ENCODE assay signal across 16 cellular contexts in the genomic region with DNA sequence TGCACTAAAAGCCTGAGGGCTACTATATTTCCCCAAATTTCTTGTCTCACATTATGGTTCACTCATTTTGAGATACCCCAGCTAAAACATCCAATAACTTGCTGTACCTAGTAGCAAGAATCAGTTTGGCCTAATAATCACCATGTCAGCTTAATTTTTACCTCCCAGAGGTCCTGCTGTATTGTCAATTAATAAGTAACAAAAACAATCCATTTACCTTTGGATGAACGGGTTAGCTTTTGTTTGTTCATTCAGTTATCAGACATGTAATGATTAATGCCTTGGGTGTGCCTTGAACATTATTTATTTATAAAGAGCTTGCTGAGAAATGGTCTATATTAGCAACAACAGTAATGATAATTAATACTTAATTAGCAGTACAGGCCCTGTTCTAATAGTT. TPM values are rescaled to one million over a fixed set of nuclear protein-coding genes. Genes with fewer than 3 reads are reported as not detected.
DNase-seq lines count a peak whose midpoint lies in the region; ATAC-seq and TF ChIP-seq lines count a peak whose summit lies in the region.
"Had no signal": no experiment of that assay in that cellular context is flagged by ENCODE, and none has a peak within 500 bp of the region (broad histone marks: within the 10 kb centered on the region; RNA-seq: fewer than 3 reads in every experiment).

No MANE protein-coding gene starts in this region.

- H3K36me3 ChIP-seq in CD4-positive, alpha-beta memory T cell (ENCODE audit: insufficient read depth, low read length): no peaks in the 10 kb centered on the region
- H3K36me3 ChIP-seq in naive thymus-derived CD4-positive, alpha-beta T cell (ENCODE audit: control insufficient read depth in 2 of 3, insufficient read depth in 3 of 3, low read length in 3 of 3): no peaks in the 10 kb centered on the region

- CTCF ChIA-PET in CD4-positive, alpha-beta memory T cell (lab: Charles Lee; ENCODE audit: partially characterized antibody): interaction anchor here (0.6 to 1.8 kb wide), 5 partner anchors 85 to 274 kb away, joined by 3 to 6 read pairs (median 5); no protein-coding TSS in a partner anchor
- CTCF ChIA-PET in naive thymus-derived CD4-positive, alpha-beta T cell (lab: Charles Lee): interaction anchor here (1.0 to 1.4 kb wide), 2 partner anchors 16 to 270 kb away, joined by 3 to 7 read pairs; no protein-coding TSS in a partner anchor

- H3K27me3 ChIP-seq in CD4-positive, alpha-beta memory T cell (ENCODE audit: insufficient read depth, low read length): no peaks in the 10 kb centered on the region
- H3K27me3 ChIP-seq in dorsolateral prefrontal cortex: no peaks in the 10 kb centered on the region
- H3K27me3 ChIP-seq in naive thymus-derived CD4-positive, alpha-beta T cell (ENCODE audit: control insufficient read depth in 2 of 2, insufficient read depth in 2 of 2, low read length in 2 of 2): no peaks in the 10 kb centered on the region
- H3K27me3 ChIP-seq: MG63, SJCRH30 had no signal

- H3K27me3 Mint-ChIP-seq in activated T-cell treated with anti-CD3 and anti-CD28 coated beads, Interleukin-2, amount 50 U/mL, for 24 hours: no peaks in the 10 kb centered on the region
- no peaks in the 10 kb centered on the region for H3K27me3 Mint-ChIP-seq in CD4-positive, alpha-beta memory T cell
- no peaks in the 10 kb centered on the region for H3K27me3 Mint-ChIP-seq in naive thymus-derived CD4-positive, alpha-beta T cell

- peaks cover 52% of the 10 kb centered on the region for H3K36me3 Mint-ChIP-seq in activated T-cell treated with anti-CD3 and anti-CD28 coated beads, Interleukin-2, amount 50 U/mL, for 24 hours (ENCODE audit: low read depth)
- peaks cover 16 to 30% of the 10 kb centered on the region in 2 donors for H3K36me3 Mint-ChIP-seq in CD4-positive, alpha-beta memory T cell
- H3K36me3 Mint-ChIP-seq in naive thymus-derived CD4-positive, alpha-beta T cell: peaks cover 0 to 19% (median 13%) of the 10 kb centered on the region in 5 donors

- ATAC-seq in naive thymus-derived CD4-positive, alpha-beta T cell: no peak
- ATAC-seq in GM19324 (IDR thresholded peaks at IDR 0.05; ENCODE audit: low FRiP score, unreplicated experiment) (no peak), HG03571 (IDR thresholded peaks at IDR 0.05; ENCODE audit: unreplicated experiment) (no peak)

- DNase-seq in activated T-cell treated with anti-CD3 and anti-CD28 coated beads, Interleukin-2, amount 50 U/mL, for 24 hours: no peak
- DNase-seq in activated T-cell treated with anti-CD3 and anti-CD28 coated beads, Interleukin-2, amount 50 U/mL, for 48 hours: no peak
- no peak for DNase-seq in CD4-positive, alpha-beta memory T cell
- DNase-seq in dorsolateral prefrontal cortex (no peak), DMS114 treated with DMSO at 0.1 percent for 48 hours (lab: John Stamatoyannopoulos, UW; ENCODE audit: unreplicated experiment) (no peak)
- no peak for DNase-seq in naive thymus-derived CD4-positive, alpha-beta T cell
- DNase-seq: DMS153; MG63; NCI-H1105; NCI-H187 treated with DMSO at 0.1 percent for 48 hours; NCI-H446; NK-92 treated with Interleukin-12 subunit alpha and Interleukin-12 subunit beta, amount 100 ng/mL, for 24 hours; SJCRH30 had no signal

- H3K9me3 ChIP-seq in CD4-positive, alpha-beta memory T cell (ENCODE audit: control insufficient read depth in 1 of 2, low read length in 2 of 2): no peaks in the 10 kb centered on the region
- H3K9me3 ChIP-seq in naive thymus-derived CD4-positive, alpha-beta T cell (ENCODE audit: control insufficient read depth in 2 of 3, low read length in 3 of 3): no peaks in the 10 kb centered on the region
- H3K9me3 ChIP-seq: MG63, SJCRH30 had no signal

- H3K9me3 Mint-ChIP-seq in activated T-cell treated with anti-CD3 and anti-CD28 coated beads, Interleukin-2, amount 50 U/mL, for 24 hours: no peaks in the 10 kb centered on the region
- no peaks in the 10 kb centered on the region for H3K9me3 Mint-ChIP-seq in CD4-positive, alpha-beta memory T cell
- no peaks in the 10 kb centered on the region for H3K9me3 Mint-ChIP-seq in naive thymus-derived CD4-positive, alpha-beta T cell

- H3K4me3 ChIP-seq in CD4-positive, alpha-beta memory T cell (ENCODE audit: low read length in 2 of 2): no peak overlapping the region
- no peak overlapping the region for H3K4me3 ChIP-seq in dorsolateral prefrontal cortex
- H3K4me3 ChIP-seq in naive thymus-derived CD4-positive, alpha-beta T cell (ENCODE audit: low read length): no peak overlapping the region
- H3K4me3 ChIP-seq: MG63, SJCRH30 had no signal

- H3K4me3 Mint-ChIP-seq in activated T-cell treated with anti-CD3 and anti-CD28 coated beads, Interleukin-2, amount 50 U/mL, for 24 hours: no peak overlapping the region
- H3K4me3 Mint-ChIP-seq in CD4-positive, alpha-beta memory T cell: no peak overlapping the region
- no peak overlapping the region for H3K4me3 Mint-ChIP-seq in naive thymus-derived CD4-positive, alpha-beta T cell

- peaks cover 25% of the 10 kb centered on the region for H3K4me1 ChIP-seq in CD4-positive, alpha-beta memory T cell (ENCODE audit: insufficient read depth, low read length)
- H3K4me1 ChIP-seq in naive thymus-derived CD4-positive, alpha-beta T cell (ENCODE audit: control insufficient read depth in 2 of 2, insufficient read depth in 2 of 2, low read length in 2 of 2): peaks cover 0 to 7% of the 10 kb centered on the region in 2 donors
- H3K4me1 ChIP-seq: SJCRH30 had no signal

- POLR2A ChIA-PET in CD4-positive, alpha-beta memory T cell (lab: Charles Lee; ENCODE audit: partially characterized antibody): no interaction called here
- POLR2A ChIA-PET in naive thymus-derived CD4-positive, alpha-beta T cell (lab: Charles Lee): no interaction called here

- TF ChIP-seq CTCF in dorsolateral prefrontal cortex (IDR thresholded peaks at IDR 0.05 in 54 of 56, conservative IDR thresholded peaks at IDR 0.05 in 2 of 56; ENCODE audit: low read depth in 1 of 56, partially characterized antibody in 56 of 56): no peak

- peaks cover 37% of the 10 kb centered on the region for H3K4me1 Mint-ChIP-seq in activated T-cell treated with anti-CD3 and anti-CD28 coated beads, Interleukin-2, amount 50 U/mL, for 24 hours (ENCODE audit: low read depth)
- peaks cover 18 to 37% (median 25%) of the 10 kb centered on the region in 4 donors for H3K4me1 Mint-ChIP-seq in CD4-positive, alpha-beta memory T cell
- H3K4me1 Mint-ChIP-seq in naive thymus-derived CD4-positive, alpha-beta T cell: peaks cover 10 to 58% (median 53%) of the 10 kb centered on the region in 7 donors

- intact Hi-C loops in CD4-positive, alpha-beta memory T cell (cut with micrococcal nuclease): loop anchor here (1.0 kb wide), 1 partner anchor 271 kb away; no protein-coding TSS in a partner anchor
- intact Hi-C loops in dorsolateral prefrontal cortex (cut with DNase I): loop anchor here (5.0 to 10.0 kb wide), 3 partner anchors 56 to 274 kb away; partner anchors contain the start of gene MON2 (in 1 of the 2)
- intact Hi-C loops in naive thymus-derived CD4-positive, alpha-beta T cell (cut with micrococcal nuclease): loop anchor here in 1 of 2 donors (1.0 to 2.0 kb wide), 3 partner anchors 85 to 276 kb away; no protein-coding TSS in a partner anchor

- no peak overlapping the region for H3K27ac ChIP-seq in CD4-positive, alpha-beta memory T cell (ENCODE audit: low read depth, low read length)
- peak overlapping the region in 34 of 59 donors; percentile 0 to 91 (median 36) for H3K27ac ChIP-seq in dorsolateral prefrontal cortex
- H3K27ac ChIP-seq in naive thymus-derived CD4-positive, alpha-beta T cell (ENCODE audit: low read depth, low read length): no peak overlapping the region
- H3K27ac ChIP-seq: RWPE1, SJCRH30 had no signal

- peak overlapping the region; percentile 52 for H3K27ac Mint-ChIP-seq in activated T-cell treated with anti-CD3 and anti-CD28 coated beads, Interleukin-2, amount 50 U/mL, for 24 hours
- peak overlapping the region in 4 of 7 donors; percentile 3 to 57 (median 36) for H3K27ac Mint-ChIP-seq in CD4-positive, alpha-beta memory T cell
- H3K27ac Mint-ChIP-seq in naive thymus-derived CD4-positive, alpha-beta T cell: peak overlapping the region in 6 of 9 donors; percentile 0 to 82 (median 32)

RNA-seq across cellular contexts. Expression of gene MON2, which starts 57.0 kb away (rescaled TPM):
- total RNA-seq in CD4-positive, alpha-beta memory T cell: 10 to 100 TPM; 82.0 to 88.5 TPM
- 10 to 100 TPM; 13.5 to 20.2 TPM for polyA plus RNA-seq in CD4-positive, alpha-beta memory T cell
- 100 to 1,000 TPM in 43 of 120 experiments, 10 to 100 TPM in 77; 59.2 to 136 (median 95.1) TPM for total RNA-seq in dorsolateral prefrontal cortex
- total RNA-seq in naive thymus-derived CD4-positive, alpha-beta T cell: 10 to 100 TPM; 50.0 to 96.3 (median 76.0) TPM
- 10 to 100 TPM; 18.2 to 18.7 TPM for polyA plus RNA-seq in naive thymus-derived CD4-positive, alpha-beta T cell

Comparison
In these comparisons a context has a peak if more than half of its experiments do, and no peak if none do; other contexts are left out.
1. H3K27ac ChIP-seq: peak in dorsolateral prefrontal cortex (34 of 59); none in CD4-positive, alpha-beta memory T cell (single experiment) and naive thymus-derived CD4-positive, alpha-beta T cell (single experiment).
2. Peak in every context shown above with its lines, with median percentiles within 50 percentile points of each other: H3K27ac Mint-ChIP-seq.